In genomic region chr21:42840411-42841155, GRCh38 we compare ENCODE assay signal across 24 cellular contexts. TPM values are rescaled to one million over a fixed set of nuclear protein-coding genes. Genes with fewer than 3 reads are reported as not detected.
DNase-seq lines count a peak whose midpoint lies in the region; ATAC-seq, FAIRE-seq and TF ChIP-seq lines count a peak whose summit lies in the region.
"Had no signal": no experiment of that assay in that cellular context is flagged by ENCODE, and none has a peak within 500 bp of the region (broad histone marks: within the 10 kb centered on the region; RNA-seq: fewer than 3 reads in every experiment).

No MANE protein-coding gene starts in this region.

- H3K9me3 ChIP-seq in right atrium auricular region (no peaks in the 10 kb centered on the region), astrocyte (ENCODE audit: insufficient read depth, low read depth, low read length) (no peaks in the 10 kb centered on the region), body of pancreas (no peaks in the 10 kb centered on the region)
- H3K9me3 ChIP-seq: colonic mucosa, prostate gland had no signal

- no peak overlapping the region for H2AFZ ChIP-seq in astrocyte (ENCODE audit: low read depth, low read length)

- H3K27ac Mint-ChIP-seq in astrocyte (ENCODE audit: unreplicated experiment), result no peak overlapping the region
- H3K27ac Mint-ChIP-seq in T-cell, result no peak overlapping the region
- H3K27ac Mint-ChIP-seq: CD4-positive, alpha-beta T cell; memory B cell; natural killer cell had no signal

- H3K27ac ChIP-seq in right atrium auricular region, result no peak overlapping the region
- no peak overlapping the region for H3K27ac ChIP-seq in astrocyte (ENCODE audit: low read depth, low read length)
- no peak overlapping the region for H3K27ac ChIP-seq in body of pancreas
- H3K27ac ChIP-seq: colonic mucosa, prostate gland had no signal

- CTCF ChIA-PET in T-cell (lab: Charles Lee), result no interaction called here

- H3K36me3 ChIP-seq in right atrium auricular region (peaks cover 20% of the 10 kb centered on the region), astrocyte (ENCODE audit: insufficient read depth, low read length) (peaks cover 12% of the 10 kb centered on the region), body of pancreas (replicated peaks in 1 of 2; ENCODE audit: insufficient read depth in 1 of 2, low read depth in 2 of 2) (peaks cover 6 to 12% of the 10 kb centered on the region in 2 donors)
- H3K36me3 ChIP-seq: colonic mucosa, prostate gland had no signal

- peaks cover 66% of the 10 kb centered on the region for H4K20me1 ChIP-seq in astrocyte (ENCODE audit: insufficient read depth, low read length)

- ATAC-seq in T-cell (replicated peaks in 1 of 4) (no peak), body of pancreas (no peak)

- H3K27me3 Mint-ChIP-seq in astrocyte (ENCODE audit: low read depth, unreplicated experiment) (no peaks in the 10 kb centered on the region), T-cell (no peaks in the 10 kb centered on the region)
- H3K27me3 Mint-ChIP-seq: CD4-positive, alpha-beta T cell; memory B cell had no signal

- peak; percentile 53 for DNase-seq in cardiac septum (ENCODE audit: low spot score)
- no peak for DNase-seq in right atrium auricular region (ENCODE audit: low spot score)
- DNase-seq in astrocyte (ENCODE audit: low read depth), result no peak
- peak; percentile 72 for DNase-seq in mesenteric fat pad (ENCODE audit: low spot score)
- no peak for DNase-seq in T-cell
- no peak for DNase-seq in NCI-H524 (lab: John Stamatoyannopoulos, UW)
- DNase-seq in body of pancreas, result no peak
- no peak for DNase-seq in amygdala (lab: John Stamatoyannopoulos, UW)
- DNase-seq: activated CD4-positive, alpha-beta T cell treated with anti-CD3 and anti-CD28 coated beads, Interleukin-2, amount 50 U/mL, for 1 hour; activated naive CD4-positive, alpha-beta T cell treated with anti-CD3 and anti-CD28 coated beads, Interleukin-2, amount 50 U/mL, for 16 hours; activated T-cell treated with anti-CD3 and anti-CD28 coated beads, Interleukin-2, amount 50 U/mL, for 1 hour; colonic mucosa; DMS153; GDM1; NCI-H1105 treated with DMSO at 0.1 percent for 48 hours; NCI-H524 treated with DMSO at 0.1 percent for 48 hours; stimulated activated CD4-positive, alpha-beta T cell treated with anti-CD3 and anti-CD28 coated beads, Interleukin-4, amount 100 ng/mL, for 24 hours; SW 1271 had no signal

- H3K36me3 Mint-ChIP-seq in astrocyte (ENCODE audit: low read depth, unreplicated experiment), result peaks cover 11% of the 10 kb centered on the region
- H3K36me3 Mint-ChIP-seq in T-cell, result peaks cover 22% of the 10 kb centered on the region
- H3K36me3 Mint-ChIP-seq: natural killer cell had no signal

- intact Hi-C loops in cardiac septum (cut with DNase I), result no loop called here
- intact Hi-C loops in body of pancreas (cut with DNase I), result no loop called here

- no peak for TF ChIP-seq CTCF in right atrium auricular region (IDR thresholded peaks at IDR 0.05)
- TF ChIP-seq CTCF in astrocyte (IDR thresholded peaks at IDR 0.05; ENCODE audit: insufficient read depth, low read depth, low read length), result no peak
- TF ChIP-seq CTCF in body of pancreas (IDR thresholded peaks at IDR 0.05), result no peak

- no peak overlapping the region for H3K4me3 Mint-ChIP-seq in astrocyte (ENCODE audit: unreplicated experiment)
- H3K4me3 Mint-ChIP-seq in T-cell, result no peak overlapping the region
- H3K4me3 Mint-ChIP-seq: CD4-positive, alpha-beta T cell; memory B cell; natural killer cell had no signal

- no peak for TF ChIP-seq POLR2A in body of pancreas (IDR thresholded peaks at IDR 0.05)

- H3K9me3 Mint-ChIP-seq in astrocyte (ENCODE audit: unreplicated experiment) (no peaks in the 10 kb centered on the region), T-cell (no peaks in the 10 kb centered on the region)
- H3K9me3 Mint-ChIP-seq: CD4-positive, alpha-beta T cell; memory B cell; natural killer cell had no signal

- H3K4me3 ChIP-seq in right atrium auricular region (no peak overlapping the region), astrocyte (ENCODE audit: insufficient read depth, low read depth, low read length) (no peak overlapping the region), body of pancreas (no peak overlapping the region)
- H3K4me3 ChIP-seq: colonic mucosa, prostate gland, smooth muscle cell had no signal

- WGBS in body of pancreas, 2 donors, result 95 to 96% methylated on average over 14 of the region's 14 CpGs

- H3K79me2 ChIP-seq in astrocyte (ENCODE audit: insufficient read depth, low read length), result peaks cover 30% of the 10 kb centered on the region

- H3K4me2 ChIP-seq in astrocyte (ENCODE audit: low read length), result no peak overlapping the region
- H3K4me2 ChIP-seq: smooth muscle cell had no signal

- POLR2A ChIA-PET in T-cell (lab: Charles Lee), result no interaction called here

- peak; percentile 26 for FAIRE-seq in astrocyte (lab: Jason Lieb, UNC)
- FAIRE-seq: TTC549 had no signal

- H3K27me3 ChIP-seq in right atrium auricular region (no peaks in the 10 kb centered on the region), astrocyte (ENCODE audit: insufficient read depth, low read length) (no peaks in the 10 kb centered on the region), body of pancreas (no peaks in the 10 kb centered on the region)
- H3K27me3 ChIP-seq: colonic mucosa had no signal

- H3K4me1 ChIP-seq in right atrium auricular region (no peaks in the 10 kb centered on the region), astrocyte (ENCODE audit: insufficient read depth, low read length) (peaks cover 5% of the 10 kb centered on the region), body of pancreas (no peaks in the 10 kb centered on the region)
- H3K4me1 ChIP-seq: colonic mucosa, prostate gland had no signal

- H3K4me1 Mint-ChIP-seq in astrocyte (ENCODE audit: low read depth, unreplicated experiment), result no peaks in the 10 kb centered on the region
- peaks cover 0 to 3% (median 2%) of the 10 kb centered on the region in 3 donors for H3K4me1 Mint-ChIP-seq in T-cell

- no peak overlapping the region for H3K9ac ChIP-seq in astrocyte (ENCODE audit: low read length)

RNA-seq across cellular contexts. Expression of gene WDR4, which starts 38.8 kb away (rescaled TPM):
- total RNA-seq in cardiac septum (8.6 TPM), right atrium auricular region (1 to 10 TPM; 1.7 to 4.8 TPM), astrocyte (20.5 and 20.8 TPM in 2 replicates), mesenteric fat pad (18.6 TPM), T-cell (10 to 100 TPM; 17.0 to 40.9 (median 37.6) TPM), body of pancreas (10 to 100 TPM in 1 of 2 donors, 1 to 10 TPM in 1; 8.0 to 37.9 TPM)

RNA-seq across cellular contexts. Expression of gene NDUFV3, which starts 52.5 kb away (rescaled TPM):
- total RNA-seq in cardiac septum, result 46.7 TPM
- total RNA-seq in right atrium auricular region, result 10 to 100 TPM; 28.8 to 37.4 TPM
- 42.5 and 45.7 TPM in 2 replicates for total RNA-seq in astrocyte
- 40.8 TPM for total RNA-seq in mesenteric fat pad
- 10 to 100 TPM; 21.3 to 32.0 (median 28.5) TPM for total RNA-seq in T-cell
- 10 to 100 TPM; 42.3 to 55.0 TPM for total RNA-seq in body of pancreas

Comparison
In these comparisons a context has a peak if more than half of its experiments do, and no peak if none do; other contexts are left out.
1. DNase-seq: peak in cardiac septum (single experiment) and mesenteric fat pad (single experiment); none in right atrium auricular region (single experiment), astrocyte (single experiment), T-cell (0 of 34), NCI-H524 (0 of 2), body of pancreas (0 of 4) and amygdala (0 of 56).